8 cellular contexts compared by ENCODE assay signal in the genomic region with DNA sequence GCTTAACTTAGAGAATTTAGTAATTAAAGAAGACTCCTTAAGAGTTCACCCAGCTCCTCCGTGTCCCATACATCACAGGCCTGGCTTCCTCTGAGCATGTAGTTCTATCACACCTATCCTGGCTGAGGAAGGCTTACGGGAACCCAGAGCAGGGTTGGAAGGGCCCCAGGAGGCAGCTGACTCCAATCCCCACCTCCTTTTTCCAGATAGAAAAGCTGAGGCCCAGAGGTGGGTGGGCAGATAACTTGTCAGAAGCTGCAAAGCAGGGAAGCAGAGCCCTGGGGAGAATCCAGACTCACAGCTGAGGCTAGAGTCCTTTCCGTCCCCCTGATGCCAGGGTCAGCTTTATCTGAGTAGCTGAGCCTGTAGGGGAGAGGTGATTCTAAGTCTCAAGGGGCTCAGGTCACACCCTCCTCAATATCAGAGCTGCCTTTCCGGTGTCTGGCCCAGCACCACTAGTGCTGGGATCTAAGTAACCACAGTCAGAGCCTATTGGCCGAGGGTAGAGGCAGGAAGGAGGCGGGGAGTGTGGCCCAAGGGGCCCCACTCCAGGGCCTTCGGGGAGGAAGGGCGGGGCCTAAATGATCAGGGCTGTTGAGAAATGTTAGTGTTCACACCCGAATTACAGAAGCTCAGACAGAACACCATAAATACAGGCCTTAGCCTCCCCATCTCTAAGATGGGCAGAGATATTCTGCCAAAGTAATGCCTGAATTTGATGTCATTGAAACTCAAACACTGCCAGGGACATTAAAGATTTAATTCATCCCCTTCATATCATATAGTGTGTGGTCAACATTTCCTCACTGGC. TPM values are rescaled to one million over a fixed set of nuclear protein-coding genes. Genes with fewer than 3 reads are reported as not detected.
DNase-seq lines count a peak whose midpoint lies in the region; ATAC-seq lines count a peak whose summit lies in the region.

No MANE protein-coding gene starts in this region.

- H3K9me3 ChIP-seq in naive thymus-derived CD4-positive, alpha-beta T cell (ENCODE audit: control insufficient read depth in 2 of 3, low read length in 3 of 3) = no peaks in the 10 kb centered on the region
- H3K9me3 ChIP-seq in subcutaneous abdominal adipose tissue (ENCODE audit: control insufficient read depth in 5 of 5, low read length in 5 of 5) = no peaks in the 10 kb centered on the region

- peak; percentile 83 for ATAC-seq in GM21717 (IDR thresholded peaks at IDR 0.05; ENCODE audit: unreplicated experiment)
- peak; percentile 90 for ATAC-seq in naive thymus-derived CD4-positive, alpha-beta T cell

- POLR2A ChIA-PET in naive thymus-derived CD4-positive, alpha-beta T cell (lab: Charles Lee) = interaction anchor here (0.7 to 6.0 kb wide), 25 partner anchors 9 to 558 kb away, joined by 3 to 184 read pairs (median 4); partner anchors contain the start of genes CCDC69, DCTN4, G3BP1 and GM2A

- H3K27ac ChIP-seq in naive thymus-derived CD4-positive, alpha-beta T cell (ENCODE audit: low read depth, low read length) = peak overlapping the region; percentile 93
- peak overlapping the region; percentile 93 for H3K27ac ChIP-seq in subcutaneous abdominal adipose tissue (ENCODE audit: low read depth, low read length)

- CTCF ChIA-PET in naive thymus-derived CD4-positive, alpha-beta T cell (lab: Charles Lee) = interaction anchor here (1.0 to 3.8 kb wide), 7 partner anchors 9 to 88 kb away, joined by 3 to 19 read pairs (median 6); partner anchors contain the start of gene CCDC69

- intact Hi-C loops in naive thymus-derived CD4-positive, alpha-beta T cell (cut with micrococcal nuclease) = loop anchor here (1.0 to 5.0 kb wide), 19 partner anchors 9 to 857 kb away; partner anchors contain the start of genes ANXA6 (in 2 of the 2), TNIP1 (in 2 of the 2), ATOX1 (in 1 of the 2) and CD74 (in 1 of the 2)

- peak overlapping the region; percentile 74 for H3K4me3 ChIP-seq in naive thymus-derived CD4-positive, alpha-beta T cell (ENCODE audit: low read length)
- H3K4me3 ChIP-seq in subcutaneous abdominal adipose tissue (ENCODE audit: low read depth in 1 of 5, low read length in 5 of 5) = peak overlapping the region in 4 of 5 donors; percentile 17 to 33 (median 30)

- no peaks in the 10 kb centered on the region for H3K27me3 Mint-ChIP-seq in naive thymus-derived CD4-positive, alpha-beta T cell

- no peaks in the 10 kb centered on the region for H3K36me3 ChIP-seq in naive thymus-derived CD4-positive, alpha-beta T cell (ENCODE audit: control insufficient read depth in 2 of 3, insufficient read depth in 3 of 3, low read length in 3 of 3)
- H3K36me3 ChIP-seq in subcutaneous abdominal adipose tissue (ENCODE audit: control insufficient read depth in 5 of 5, insufficient read depth in 5 of 5, low read length in 5 of 5) = peaks cover 0 to 15% (median 3%) of the 10 kb centered on the region in 5 donors

- peaks cover 80 to 82% of the 10 kb centered on the region in 2 donors for H3K4me1 ChIP-seq in naive thymus-derived CD4-positive, alpha-beta T cell (ENCODE audit: control insufficient read depth in 2 of 2, insufficient read depth in 2 of 2, low read length in 2 of 2)
- peaks cover 26 to 81% (median 70%) of the 10 kb centered on the region in 5 donors for H3K4me1 ChIP-seq in subcutaneous abdominal adipose tissue (ENCODE audit: control insufficient read depth in 5 of 5, insufficient read depth in 5 of 5, low read length in 5 of 5)

- peaks cover 56 to 95% (median 84%) of the 10 kb centered on the region in 7 donors for H3K4me1 Mint-ChIP-seq in naive thymus-derived CD4-positive, alpha-beta T cell

- H3K4me3 Mint-ChIP-seq in naive thymus-derived CD4-positive, alpha-beta T cell = peak overlapping the region; percentile 80 to 93 (median 89)

- no peaks in the 10 kb centered on the region for H3K9me3 Mint-ChIP-seq in naive thymus-derived CD4-positive, alpha-beta T cell

- H3K9ac ChIP-seq in subcutaneous abdominal adipose tissue (ENCODE audit: low read length in 5 of 5) = peak overlapping the region; percentile 38 to 71 (median 43)

- no peaks in the 10 kb centered on the region for H3K27me3 ChIP-seq in naive thymus-derived CD4-positive, alpha-beta T cell (ENCODE audit: control insufficient read depth in 2 of 2, insufficient read depth in 2 of 2, low read length in 2 of 2)
- no peaks in the 10 kb centered on the region for H3K27me3 ChIP-seq in subcutaneous abdominal adipose tissue (ENCODE audit: control insufficient read depth in 5 of 5, insufficient read depth in 4 of 5, low read length in 5 of 5)

- H3K27ac Mint-ChIP-seq in naive thymus-derived CD4-positive, alpha-beta T cell = peak overlapping the region; percentile 90 to 98 (median 97)

- peaks cover 5 to 54% (median 29%) of the 10 kb centered on the region in 5 donors for H3K36me3 Mint-ChIP-seq in naive thymus-derived CD4-positive, alpha-beta T cell

- DNase-seq in EH (ENCODE audit: low read depth) = peak; percentile 19
- DNase-seq in KG1 (lab: John Stamatoyannopoulos, UW) = peak; percentile 61
- peak; percentile 36 to 77 for DNase-seq in activated CD4-positive, alpha-beta T cell treated with anti-CD3 and anti-CD28 coated beads, Interleukin-2, amount 50 U/mL, for 24 hours (ENCODE audit: low read depth in 1 of 2, low spot score in 1 of 2)
- peak; percentile 66 for DNase-seq in effector CD8-positive, alpha-beta T cell (lab: John Stamatoyannopoulos, UW)
- DNase-seq in naive thymus-derived CD4-positive, alpha-beta T cell = peak; percentile 53 to 85 (median 79)
- DNase-seq in HuH-7.5 (ENCODE audit: low spot score) = no peak

RNA-seq across cellular contexts. Expression of gene CCDC69, which starts 9.9 kb away (rescaled TPM):
- total RNA-seq in naive thymus-derived CD4-positive, alpha-beta T cell = 100 to 1,000 TPM in 1 of 5 experiments, 10 to 100 TPM in 4; 63.6 to 104 (median 94.1) TPM
- 100 to 1,000 TPM in 1 of 2 donors, 10 to 100 TPM in 1; 70.4 to 112 TPM for polyA plus RNA-seq in naive thymus-derived CD4-positive, alpha-beta T cell

RNA-seq across cellular contexts. Expression of gene GM2A, which starts 39.0 kb away (rescaled TPM):
- total RNA-seq in naive thymus-derived CD4-positive, alpha-beta T cell = 10 to 100 TPM; 11.1 to 45.6 (median 16.9) TPM
- 1 to 10 TPM; 5.0 to 5.4 TPM for polyA plus RNA-seq in naive thymus-derived CD4-positive, alpha-beta T cell

RNA-seq across cellular contexts. Expression of gene ANXA6, which starts 56.4 kb away (rescaled TPM):
- total RNA-seq in naive thymus-derived CD4-positive, alpha-beta T cell = 100 to 1,000 TPM; 212 to 512 (median 272) TPM
- 100 to 1,000 TPM; 272 to 295 TPM for polyA plus RNA-seq in naive thymus-derived CD4-positive, alpha-beta T cell
